ENCODE assay signal across 8 cellular contexts in the genomic region with DNA sequence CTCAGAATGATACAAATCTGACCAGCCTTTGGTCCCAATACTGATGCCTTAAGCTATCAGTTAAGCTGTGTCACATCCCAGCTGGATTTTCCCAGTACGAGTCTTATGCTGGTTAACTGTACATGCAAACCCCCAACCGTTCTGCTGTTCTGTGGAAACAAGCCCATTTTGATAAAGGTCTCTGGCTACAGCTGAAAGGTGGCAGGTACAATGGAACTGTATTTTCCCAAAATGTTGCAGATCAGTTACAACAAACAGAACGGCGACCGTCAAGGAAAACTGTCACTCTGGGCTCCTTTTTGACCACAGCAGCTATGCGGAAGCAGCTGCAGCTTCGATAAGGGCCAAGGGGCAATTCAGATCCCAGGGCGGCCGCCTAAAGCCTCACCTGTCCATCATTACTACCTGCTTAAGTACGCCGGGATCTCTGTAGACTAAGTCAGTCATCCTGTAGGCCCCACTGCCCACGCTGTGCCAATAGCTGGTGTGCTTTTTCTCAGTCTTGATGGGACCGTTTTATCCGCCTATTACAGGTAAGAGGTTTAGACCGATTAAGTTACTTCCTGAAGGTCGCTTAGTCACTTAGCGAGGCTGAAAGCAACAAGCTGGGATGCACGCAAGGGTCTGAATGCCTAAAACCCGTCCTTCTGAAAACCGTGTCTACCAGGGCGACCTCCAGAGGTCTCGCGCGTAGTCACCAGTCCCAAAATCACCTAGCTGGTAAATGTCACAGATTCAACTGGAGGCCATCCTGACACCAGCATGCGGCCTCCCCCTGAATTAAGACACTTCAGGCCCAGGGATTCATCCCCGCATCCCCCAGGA. TPM values are rescaled to one million over a fixed set of nuclear protein-coding genes. Genes with fewer than 3 reads are reported as not detected.
DNase-seq lines count a peak whose midpoint lies in the region; ATAC-seq and TF ChIP-seq lines count a peak whose summit lies in the region.

No MANE protein-coding gene starts in this region.

- intact Hi-C loops in transverse colon (cut with DNase I; ENCODE audit: low total_unique reads) = loop anchor here (1.0 kb wide), 1 partner anchor 28 kb away; the partner anchor contains the start of gene TRNAU1AP

- 0 to 1% methylated on average over 1 to 26 of the region's 26 CpGs for WGBS in transverse colon (ENCODE audit: low coverage in 1 of 2), 2 donors

- TF ChIP-seq EP300 in neural cell (conservative IDR thresholded peaks at IDR 0.05; ENCODE audit: poor library complexity, severe bottlenecking) = no peak
- no peak for TF ChIP-seq EP300 in transverse colon (IDR thresholded peaks at IDR 0.05; ENCODE audit: low read depth)

- no peaks in the 10 kb centered on the region for H3K36me3 ChIP-seq in neural cell (ENCODE audit: insufficient read depth, low read length)
- H3K36me3 ChIP-seq in transverse colon = peaks cover 0 to 29% (median 13%) of the 10 kb centered on the region in 4 donors

- H3K4me3 ChIP-seq in neural cell (ENCODE audit: low read length) (peak overlapping the region; percentile 90), transverse colon (peak overlapping the region; percentile 73 to 89 (median 76))

- TF ChIP-seq CTCF in neural cell (IDR thresholded peaks at IDR 0.05; ENCODE audit: poor library complexity, severe bottlenecking) = peak; percentile 55
- no peak for TF ChIP-seq CTCF in transverse colon (IDR thresholded peaks at IDR 0.05)

- H4K20me1 ChIP-seq in neural cell (ENCODE audit: insufficient read depth) = no peaks in the 10 kb centered on the region

- H3K9me3 ChIP-seq in neural cell (ENCODE audit: low read length) = no peaks in the 10 kb centered on the region
- H3K9me3 ChIP-seq in transverse colon = no peaks in the 10 kb centered on the region

- peak overlapping the region; percentile 88 for H3K9ac ChIP-seq in neural cell (ENCODE audit: low read length)

- in situ Hi-C loops in transverse colon (cut with MboI; ENCODE audit: low pct_ligation_motif_present in 1 of 4, low pct_unique_long_range_greater_than_20kb in 1 of 4, low sequenced_read_pairs in 3 of 4) = no loop called here

- DNase-seq in SKM-1 treated with dmso at 0.1 percent for 144 hours (lab: John Stamatoyannopoulos, UW; ENCODE audit: unreplicated experiment) = peak; percentile 25
- DNase-seq in SKM-1 (lab: John Stamatoyannopoulos, UW; ENCODE audit: unreplicated experiment) = no peak
- peak; percentile 21 to 74 for DNase-seq in NCI-H524 (lab: John Stamatoyannopoulos, UW)
- no peak for DNase-seq in activated T-cell treated with anti-CD3 and anti-CD28 coated beads, Interleukin-2, amount 50 U/mL, for 24 hours
- peak; percentile 47 for DNase-seq in fibroblast of peridontal ligament (ENCODE audit: extremely low read depth)
- DNase-seq in transverse colon = peak; percentile 68

- H2AFZ ChIP-seq in neural cell (ENCODE audit: low read depth, low read length) = peak overlapping the region; percentile 37

- H3F3A ChIP-seq in neural cell (ENCODE audit: insufficient read depth, low read length, poor library complexity, severe bottlenecking) = no peaks in the 10 kb centered on the region

- no peak for TF ChIP-seq POLR2A in transverse colon (IDR thresholded peaks at IDR 0.05)

- H3K27me3 ChIP-seq in neural cell (ENCODE audit: insufficient read depth, low read depth, low read length) = no peaks in the 10 kb centered on the region
- H3K27me3 ChIP-seq in transverse colon = no peaks in the 10 kb centered on the region

- H3K4me2 ChIP-seq in neural cell (ENCODE audit: low read length) = peak overlapping the region; percentile 52

- ATAC-seq in HG02759 (IDR thresholded peaks at IDR 0.05; ENCODE audit: unreplicated experiment) = peak; percentile 16

- H3K9me2 ChIP-seq in neural cell (ENCODE audit: insufficient read depth, low read length) = no peaks in the 10 kb centered on the region

- H3K79me2 ChIP-seq in neural cell (replicated peaks; ENCODE audit: insufficient read depth, low read length) = peaks cover 17% of the 10 kb centered on the region

- H3K9me3 Mint-ChIP-seq in activated T-cell treated with anti-CD3 and anti-CD28 coated beads, Interleukin-2, amount 50 U/mL, for 24 hours = no peaks in the 10 kb centered on the region

- peaks cover 65% of the 10 kb centered on the region for H3K36me3 Mint-ChIP-seq in activated T-cell treated with anti-CD3 and anti-CD28 coated beads, Interleukin-2, amount 50 U/mL, for 24 hours (ENCODE audit: low read depth)

- no peaks in the 10 kb centered on the region for H3K27me3 Mint-ChIP-seq in activated T-cell treated with anti-CD3 and anti-CD28 coated beads, Interleukin-2, amount 50 U/mL, for 24 hours

- peaks cover 36% of the 10 kb centered on the region for H3K4me1 Mint-ChIP-seq in activated T-cell treated with anti-CD3 and anti-CD28 coated beads, Interleukin-2, amount 50 U/mL, for 24 hours (ENCODE audit: low read depth)

- peak overlapping the region; percentile 95 for H3K4me3 Mint-ChIP-seq in activated T-cell treated with anti-CD3 and anti-CD28 coated beads, Interleukin-2, amount 50 U/mL, for 24 hours

- peak overlapping the region; percentile 98 for H3K27ac Mint-ChIP-seq in activated T-cell treated with anti-CD3 and anti-CD28 coated beads, Interleukin-2, amount 50 U/mL, for 24 hours

- no peak for TF ChIP-seq RAD21 in neural cell (conservative IDR thresholded peaks at IDR 0.05)

- peak overlapping the region; percentile 77 for H3K27ac ChIP-seq in neural cell (ENCODE audit: low read length)
- H3K27ac ChIP-seq in transverse colon = peak overlapping the region; percentile 91 to 98 (median 96)

- H3K4me1 ChIP-seq in transverse colon = peaks cover 11 to 29% (median 21%) of the 10 kb centered on the region in 4 donors

TF ChIP-seq in neural cell, 6 proteins besides CTCF, POLR2A, EP300 and RAD21:
- TF ChIP-seq TAF1 (IDR thresholded peaks at IDR 0.05; ENCODE audit: low read depth) = no peak
- TF ChIP-seq, protein P1, sequence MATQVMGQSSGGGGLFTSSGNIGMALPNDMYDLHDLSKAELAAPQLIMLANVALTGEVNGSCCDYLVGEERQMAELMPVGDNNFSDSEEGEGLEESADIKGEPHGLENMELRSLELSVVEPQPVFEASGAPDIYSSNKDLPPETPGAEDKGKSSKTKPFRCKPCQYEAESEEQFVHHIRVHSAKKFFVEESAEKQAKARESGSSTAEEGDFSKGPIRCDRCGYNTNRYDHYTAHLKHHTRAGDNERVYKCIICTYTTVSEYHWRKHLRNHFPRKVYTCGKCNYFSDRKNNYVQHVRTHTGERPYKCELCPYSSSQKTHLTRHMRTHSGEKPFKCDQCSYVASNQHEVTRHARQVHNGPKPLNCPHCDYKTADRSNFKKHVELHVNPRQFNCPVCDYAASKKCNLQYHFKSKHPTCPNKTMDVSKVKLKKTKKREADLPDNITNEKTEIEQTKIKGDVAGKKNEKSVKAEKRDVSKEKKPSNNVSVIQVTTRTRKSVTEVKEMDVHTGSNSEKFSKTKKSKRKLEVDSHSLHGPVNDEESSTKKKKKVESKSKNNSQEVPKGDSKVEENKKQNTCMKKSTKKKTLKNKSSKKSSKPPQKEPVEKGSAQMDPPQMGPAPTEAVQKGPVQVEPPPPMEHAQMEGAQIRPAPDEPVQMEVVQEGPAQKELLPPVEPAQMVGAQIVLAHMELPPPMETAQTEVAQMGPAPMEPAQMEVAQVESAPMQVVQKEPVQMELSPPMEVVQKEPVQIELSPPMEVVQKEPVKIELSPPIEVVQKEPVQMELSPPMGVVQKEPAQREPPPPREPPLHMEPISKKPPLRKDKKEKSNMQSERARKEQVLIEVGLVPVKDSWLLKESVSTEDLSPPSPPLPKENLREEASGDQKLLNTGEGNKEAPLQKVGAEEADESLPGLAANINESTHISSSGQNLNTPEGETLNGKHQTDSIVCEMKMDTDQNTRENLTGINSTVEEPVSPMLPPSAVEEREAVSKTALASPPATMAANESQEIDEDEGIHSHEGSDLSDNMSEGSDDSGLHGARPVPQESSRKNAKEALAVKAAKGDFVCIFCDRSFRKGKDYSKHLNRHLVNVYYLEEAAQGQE (IDR thresholded peaks at IDR 0.05; ENCODE audit: borderline replicate concordance) = no peak
- no peak for TF ChIP-seq POLR2AphosphoS5 (IDR thresholded peaks at IDR 0.05)
- no peak for TF ChIP-seq MXI1 (conservative IDR thresholded peaks at IDR 0.05; ENCODE audit: poor library complexity, severe bottlenecking)
- TF ChIP-seq EZH2 (IDR thresholded peaks at IDR 0.05; ENCODE audit: borderline replicate concordance, insufficient read depth, low read length, poor library complexity, severe bottlenecking) = no peak
- TF ChIP-seq SMC3 (conservative IDR thresholded peaks at IDR 0.05; ENCODE audit: poor library complexity) = peak; percentile 37
TF ChIP-seq in neural cell: peak in this region for 1.

RNA-seq across cellular contexts. Expression of gene RAB42, which starts 11.1 kb away (rescaled TPM):
- not detected in 2 replicates for polyA plus RNA-seq in neural cell
- polyA minus RNA-seq in neural cell = not detected in 2 replicates
- total RNA-seq in transverse colon = 10 to 100 TPM in 1 of 4 donors, 1 to 10 TPM in 2, not detected in 1; 5.3 to 14.2 (median 5.6) TPM

RNA-seq across cellular contexts. Expression of gene TRNAU1AP, which starts 28.0 kb away (rescaled TPM):
- polyA plus RNA-seq in neural cell = 80.8 and 91.6 TPM in 2 replicates
- 47.5 and 50.9 TPM in 2 replicates for polyA minus RNA-seq in neural cell
- 10 to 100 TPM in 2 of 4 donors, 1 to 10 TPM in 2; 4.1 to 25.4 (median 12.4) TPM for total RNA-seq in transverse colon

Comparison
In these comparisons a context has a peak if more than half of its experiments do, and no peak if none do; other contexts are left out.
1. DNase-seq: peak in SKM-1 treated with dmso at 0.1 percent for 144 hours (single experiment), NCI-H524 (2 of 2), fibroblast of peridontal ligament (single experiment) and transverse colon (single experiment); none in SKM-1 (single experiment) and activated T-cell treated with anti-CD3 and anti-CD28 coated beads, Interleukin-2, amount 50 U/mL, for 24 hours (single experiment).